ENCODE assay signal across 17 cellular contexts in genomic region chr11:80473562-80473961, GRCh38.
DNase-seq lines count a peak whose midpoint lies in the region; ATAC-seq and TF ChIP-seq lines count a peak whose summit lies in the region.
"Had no signal": no experiment of that assay in that cellular context is flagged by ENCODE, and none has a peak within 500 bp of the region (broad histone marks: within the 10 kb centered on the region; RNA-seq: fewer than 3 reads in every experiment).

No MANE protein-coding gene starts in this region.

- TF ChIP-seq CTCF in GM12865 (IDR thresholded peaks at IDR 0.05; ENCODE audit: insufficient read depth, low read depth, low read length, missing control alignments) = no peak
- TF ChIP-seq CTCF in NB4 (IDR thresholded peaks at IDR 0.05; ENCODE audit: low read depth, low read length) = no peak
- TF ChIP-seq CTCF in heart right ventricle (IDR thresholded peaks at IDR 0.05) = no peak

- intact Hi-C loops in naive thymus-derived CD4-positive, alpha-beta T cell (cut with micrococcal nuclease) = no loop called here
- intact Hi-C loops in heart right ventricle (cut with DNase I) = no loop called here
- intact Hi-C loops in activated naive CD4-positive, alpha-beta T cell treated with anti-CD3 and anti-CD28 coated beads for 36 hours (cut with micrococcal nuclease) = no loop called here

- CTCF ChIA-PET in naive thymus-derived CD4-positive, alpha-beta T cell (lab: Charles Lee) = no interaction called here
- CTCF ChIA-PET in activated naive CD4-positive, alpha-beta T cell treated with anti-CD3 and anti-CD28 coated beads for 36 hours (lab: Charles Lee) = no interaction called here

- POLR2A ChIA-PET in naive thymus-derived CD4-positive, alpha-beta T cell (lab: Charles Lee) = no interaction called here

- TF ChIP-seq POLR2A in NB4 (IDR thresholded peaks at IDR 0.05; ENCODE audit: extremely low read depth, insufficient read length) = no peak

- DNase-seq in GM12865 (ENCODE audit: low read depth) (peak; percentile 46), NB4 (ENCODE audit: low read depth) (peak; percentile 7), heart right ventricle (no peak)
- no peak for DNase-seq in naive thymus-derived CD4-positive, alpha-beta T cell
- no peak for DNase-seq in activated naive CD4-positive, alpha-beta T cell treated with anti-CD3 and anti-CD28 coated beads for 36 hours
- no peak for DNase-seq in activated T-cell treated with anti-CD3 and anti-CD28 coated beads, Interleukin-2, amount 50 U/mL, for 1 hour
- DNase-seq: activated naive CD8-positive, alpha-beta T cell treated with anti-CD3 and anti-CD28 coated beads, Interleukin-2, amount 10 ng/mL, durations not matched to agents 7 days and 5 days; erythroblast; hypothalamus; mesenchymal stem cell; NCI-H1417; NCI-H510A treated with DMSO at 0.1 percent for 48 hours; SHP77; spleen; upper lobe of right lung had no signal

- no peaks in the 10 kb centered on the region for H3K27me3 Mint-ChIP-seq in naive thymus-derived CD4-positive, alpha-beta T cell
- H3K27me3 Mint-ChIP-seq in activated naive CD4-positive, alpha-beta T cell treated with anti-CD3 and anti-CD28 coated beads for 36 hours (ENCODE audit: low read depth) = no peaks in the 10 kb centered on the region
- H3K27me3 Mint-ChIP-seq: activated naive CD8-positive, alpha-beta T cell treated with anti-CD3 and anti-CD28 coated beads, Interleukin-2, amount 10 ng/mL, durations not matched to agents 7 days and 5 days had no signal

- 82 to 89% methylated on average over 3 of the region's 3 CpGs for WGBS in heart right ventricle, 2 donors

- H3K27me3 ChIP-seq in naive thymus-derived CD4-positive, alpha-beta T cell (ENCODE audit: control insufficient read depth in 2 of 2, insufficient read depth in 2 of 2, low read length in 2 of 2) = no peaks in the 10 kb centered on the region
- no peaks in the 10 kb centered on the region for H3K27me3 ChIP-seq in heart right ventricle
- H3K27me3 ChIP-seq: spleen, upper lobe of right lung had no signal

- H3K9me3 Mint-ChIP-seq in naive thymus-derived CD4-positive, alpha-beta T cell = peaks cover 0 to 30% (median 4%) of the 10 kb centered on the region in 11 donors
- H3K9me3 Mint-ChIP-seq in activated naive CD4-positive, alpha-beta T cell treated with anti-CD3 and anti-CD28 coated beads for 36 hours = peaks cover 5% of the 10 kb centered on the region

- no peaks in the 10 kb centered on the region for H3K4me1 Mint-ChIP-seq in naive thymus-derived CD4-positive, alpha-beta T cell
- H3K4me1 Mint-ChIP-seq in activated naive CD4-positive, alpha-beta T cell treated with anti-CD3 and anti-CD28 coated beads for 36 hours (ENCODE audit: low read depth) = no peaks in the 10 kb centered on the region
- H3K4me1 Mint-ChIP-seq: activated naive CD8-positive, alpha-beta T cell treated with anti-CD3 and anti-CD28 coated beads, Interleukin-2, amount 10 ng/mL, durations not matched to agents 7 days and 5 days had no signal

- H3K36me3 ChIP-seq in naive thymus-derived CD4-positive, alpha-beta T cell (ENCODE audit: control insufficient read depth in 2 of 3, insufficient read depth in 3 of 3, low read length in 3 of 3) = no peaks in the 10 kb centered on the region
- no peaks in the 10 kb centered on the region for H3K36me3 ChIP-seq in heart right ventricle
- H3K36me3 ChIP-seq: spleen, upper lobe of right lung had no signal

- peak; percentile 32 for ATAC-seq in GM19468 (IDR thresholded peaks at IDR 0.05; ENCODE audit: extremely low read depth, unreplicated experiment)
- ATAC-seq in HG03025 (IDR thresholded peaks at IDR 0.05; ENCODE audit: low FRiP score, unreplicated experiment) = peak; percentile 64
- ATAC-seq in naive thymus-derived CD4-positive, alpha-beta T cell = no peak
- no peak for ATAC-seq in heart right ventricle
- ATAC-seq: upper lobe of right lung had no signal

- H3K36me3 Mint-ChIP-seq in naive thymus-derived CD4-positive, alpha-beta T cell = no peaks in the 10 kb centered on the region
- H3K36me3 Mint-ChIP-seq in activated naive CD4-positive, alpha-beta T cell treated with anti-CD3 and anti-CD28 coated beads for 36 hours (ENCODE audit: low read depth) = no peaks in the 10 kb centered on the region
- H3K36me3 Mint-ChIP-seq: activated naive CD8-positive, alpha-beta T cell treated with anti-CD3 and anti-CD28 coated beads, Interleukin-2, amount 10 ng/mL, durations not matched to agents 7 days and 5 days had no signal

- no peaks in the 10 kb centered on the region for H3K9me3 ChIP-seq in naive thymus-derived CD4-positive, alpha-beta T cell (ENCODE audit: control insufficient read depth in 2 of 3, low read length in 3 of 3)
- peaks cover 0 to 2% (median 0%) of the 10 kb centered on the region in 11 donors for H3K9me3 ChIP-seq in heart right ventricle
- H3K9me3 ChIP-seq: spleen, upper lobe of right lung had no signal

- H3K27ac ChIP-seq in naive thymus-derived CD4-positive, alpha-beta T cell (ENCODE audit: low read depth, low read length) = no peak overlapping the region
- no peak overlapping the region for H3K27ac ChIP-seq in heart right ventricle
- H3K27ac ChIP-seq: spleen, upper lobe of right lung had no signal

- no peak overlapping the region for H3K4me3 ChIP-seq in GM12865 (ENCODE audit: low read depth, low read length)
- H3K4me3 ChIP-seq in NB4 (ENCODE audit: low read depth, low read length) = no peak overlapping the region
- no peak overlapping the region for H3K4me3 ChIP-seq in naive thymus-derived CD4-positive, alpha-beta T cell (ENCODE audit: low read length)
- H3K4me3 ChIP-seq in heart right ventricle = no peak overlapping the region
- H3K4me3 ChIP-seq: spleen, upper lobe of right lung had no signal

- no peak overlapping the region for H3K4me3 Mint-ChIP-seq in naive thymus-derived CD4-positive, alpha-beta T cell
- no peak overlapping the region for H3K4me3 Mint-ChIP-seq in activated naive CD4-positive, alpha-beta T cell treated with anti-CD3 and anti-CD28 coated beads for 36 hours
- H3K4me3 Mint-ChIP-seq: activated naive CD8-positive, alpha-beta T cell treated with anti-CD3 and anti-CD28 coated beads, Interleukin-2, amount 10 ng/mL, durations not matched to agents 7 days and 5 days had no signal

- H3K4me1 ChIP-seq in naive thymus-derived CD4-positive, alpha-beta T cell (ENCODE audit: control insufficient read depth in 2 of 2, insufficient read depth in 2 of 2, low read length in 2 of 2) = no peaks in the 10 kb centered on the region
- no peaks in the 10 kb centered on the region for H3K4me1 ChIP-seq in heart right ventricle
- H3K4me1 ChIP-seq: spleen, upper lobe of right lung had no signal

- H3K27ac Mint-ChIP-seq in naive thymus-derived CD4-positive, alpha-beta T cell = no peak overlapping the region
- H3K27ac Mint-ChIP-seq in activated naive CD4-positive, alpha-beta T cell treated with anti-CD3 and anti-CD28 coated beads for 36 hours = no peak overlapping the region
- H3K27ac Mint-ChIP-seq: activated naive CD8-positive, alpha-beta T cell treated with anti-CD3 and anti-CD28 coated beads, Interleukin-2, amount 10 ng/mL, durations not matched to agents 7 days and 5 days had no signal

Comparison
In these comparisons a context has a peak if more than half of its experiments do, and no peak if none do; other contexts are left out.
1. DNase-seq: peak in GM12865 (single experiment) and NB4 (single experiment); none in naive thymus-derived CD4-positive, alpha-beta T cell (0 of 9), heart right ventricle (0 of 2), activated naive CD4-positive, alpha-beta T cell treated with anti-CD3 and anti-CD28 coated beads for 36 hours (single experiment) and activated T-cell treated with anti-CD3 and anti-CD28 coated beads, Interleukin-2, amount 50 U/mL, for 1 hour (single experiment).
2. ATAC-seq: peak in GM19468 (single experiment) and HG03025 (single experiment); none in naive thymus-derived CD4-positive, alpha-beta T cell (single experiment) and heart right ventricle (0 of 8).